Comparison of ENCODE assay signal across 8 cellular contexts in the genomic region with DNA sequence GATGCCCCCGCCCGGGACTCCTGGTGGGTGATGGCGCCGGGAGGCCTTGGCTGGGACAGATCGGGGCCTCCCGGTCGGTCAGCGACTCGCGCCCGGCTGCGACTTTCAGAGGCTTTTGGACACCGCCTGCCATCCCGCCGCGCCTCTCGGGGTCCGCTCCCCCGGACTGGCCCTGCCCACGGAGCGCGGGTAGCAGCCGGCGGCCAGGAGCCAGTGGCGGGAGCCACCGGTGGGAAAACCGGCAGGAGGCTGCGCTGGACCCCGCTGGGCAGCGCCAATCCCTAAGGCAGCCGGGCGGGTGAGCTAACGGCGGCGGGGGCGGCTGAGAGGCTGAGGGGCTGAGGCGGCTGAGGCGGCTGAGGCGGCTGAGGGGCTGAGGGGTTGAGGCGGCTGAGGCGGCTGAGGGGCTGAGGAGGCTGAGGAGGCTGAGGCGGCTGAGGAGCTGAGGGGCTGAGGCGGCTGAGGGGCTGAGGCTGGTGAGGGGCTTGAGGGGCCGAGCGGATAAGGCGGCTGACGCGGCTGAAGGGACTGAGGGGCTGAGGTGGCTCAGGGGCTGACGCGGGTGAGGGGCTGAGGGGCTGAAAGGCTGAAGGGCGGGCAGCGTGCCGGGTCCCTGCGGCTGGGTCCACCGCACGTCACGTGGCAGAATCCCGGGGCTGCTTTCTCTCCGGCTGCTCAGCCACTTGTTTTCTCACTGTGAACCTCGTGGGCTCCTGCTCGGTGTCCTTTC. TPM values are rescaled to one million over a fixed set of nuclear protein-coding genes. Genes with fewer than 3 reads are reported as not detected.
DNase-seq lines count a peak whose midpoint lies in the region; ATAC-seq, FAIRE-seq and TF ChIP-seq lines count a peak whose summit lies in the region.
"Not testable (repeated sequence)": the region's sequence is repeated elsewhere in the genome, so short reads cannot be mapped to it uniquely, and the experiment has no call there.

No MANE protein-coding gene starts in this region.

- ATAC-seq in gastroesophageal sphincter (peak; percentile 48), pancreas (peak; percentile 58 to 88 (median 69))

- not testable (repeated sequence) for TF ChIP-seq POLR2A in gastroesophageal sphincter (IDR thresholded peaks at IDR 0.05); suprapubic skin (IDR thresholded peaks at IDR 0.05)

- H3K27ac Mint-ChIP-seq in CD4-positive, alpha-beta memory T cell; activated T-cell treated with anti-CD3 and anti-CD28 coated beads, Interleukin-2, amount 50 U/mL, for 24 hours: not testable (repeated sequence)

- H3K9me3 ChIP-seq in CD4-positive, alpha-beta memory T cell (ENCODE audit: control insufficient read depth in 1 of 2, low read length in 2 of 2); gastroesophageal sphincter; pancreas; suprapubic skin: not testable (repeated sequence)

- peak overlapping the region in 7 of 8 donors; percentile 54 to 72 (median 61) for H3K4me3 Mint-ChIP-seq in CD4-positive, alpha-beta memory T cell
- H3K4me3 Mint-ChIP-seq in activated T-cell treated with anti-CD3 and anti-CD28 coated beads, Interleukin-2, amount 50 U/mL, for 24 hours: peak overlapping the region; percentile 67

- DNase-seq in CD4-positive, alpha-beta memory T cell: peak in 1 of 5 donors; percentile 4
- peak in 2 of 3 experiments; percentile 23 to 33 for DNase-seq in NCI-H1417 (lab: John Stamatoyannopoulos, UW)
- DNase-seq in activated T-cell treated with anti-CD3 and anti-CD28 coated beads, Interleukin-2, amount 50 U/mL, for 24 hours: peak; percentile 39
- DNase-seq in cerebellar cortex (ENCODE audit: low spot score): peak; percentile 60
- DNase-seq in left kidney (ENCODE audit: low read depth, low spot score): peak; percentile 67
- DNase-seq in pancreas: peak in 2 of 6 donors; percentile 66 to 67
- DNase-seq in suprapubic skin (ENCODE audit: low spot score in 2 of 2): not testable (repeated sequence)

- H3K4me1 ChIP-seq in CD4-positive, alpha-beta memory T cell (ENCODE audit: insufficient read depth, low read length); pancreas; suprapubic skin: not testable (repeated sequence)
- peaks cover 0 to 10% (median 5%) of the 10 kb centered on the region in 3 donors for H3K4me1 ChIP-seq in gastroesophageal sphincter

- WGBS in gastroesophageal sphincter (ENCODE audit: low coverage in 1 of 2), 2 donors: 0 to 2% methylated on average over 7 to 21 of the region's 61 CpGs
- WGBS in pancreas, 2 donors: 2% methylated on average over 47 to 61 of the region's 61 CpGs
- WGBS in suprapubic skin: 7% methylated on average over 32 of the region's 61 CpGs

- intact Hi-C loops in CD4-positive, alpha-beta memory T cell (cut with micrococcal nuclease); pancreas (cut with DNase I): not testable (repeated sequence)

- TF ChIP-seq CTCF in gastroesophageal sphincter (IDR thresholded peaks at IDR 0.05); pancreas (IDR thresholded peaks at IDR 0.05); suprapubic skin (IDR thresholded peaks at IDR 0.05): not testable (repeated sequence)

- not testable (repeated sequence) for FAIRE-seq in pancreas (lab: Jason Lieb, UNC)

- not testable (repeated sequence) for TF ChIP-seq EP300 in gastroesophageal sphincter (IDR thresholded peaks at IDR 0.05); suprapubic skin (IDR thresholded peaks at IDR 0.05)

- CTCF ChIA-PET in CD4-positive, alpha-beta memory T cell (lab: Charles Lee; ENCODE audit: partially characterized antibody): not testable (repeated sequence)

- H3K27me3 Mint-ChIP-seq in CD4-positive, alpha-beta memory T cell: peaks cover 25 to 29% of the 10 kb centered on the region in 2 donors
- H3K27me3 Mint-ChIP-seq in activated T-cell treated with anti-CD3 and anti-CD28 coated beads, Interleukin-2, amount 50 U/mL, for 24 hours: peaks cover 57% of the 10 kb centered on the region

- not testable (repeated sequence) for H3K27ac ChIP-seq in CD4-positive, alpha-beta memory T cell (ENCODE audit: low read depth, low read length); pancreas; suprapubic skin
- H3K27ac ChIP-seq in gastroesophageal sphincter: peak overlapping the region in 1 of 4 donors; percentile 42

- not testable (repeated sequence) for H3K4me1 Mint-ChIP-seq in CD4-positive, alpha-beta memory T cell; activated T-cell treated with anti-CD3 and anti-CD28 coated beads, Interleukin-2, amount 50 U/mL, for 24 hours (ENCODE audit: low read depth)

- POLR2A ChIA-PET in CD4-positive, alpha-beta memory T cell (lab: Charles Lee; ENCODE audit: partially characterized antibody): not testable (repeated sequence)

- not testable (repeated sequence) for H3K27me3 ChIP-seq in CD4-positive, alpha-beta memory T cell (ENCODE audit: insufficient read depth, low read length)
- peaks cover 66% of the 10 kb centered on the region for H3K27me3 ChIP-seq in gastroesophageal sphincter
- peaks cover 0 to 35% (median 8%) of the 10 kb centered on the region in 4 donors for H3K27me3 ChIP-seq in pancreas
- H3K27me3 ChIP-seq in suprapubic skin: peaks cover 42% of the 10 kb centered on the region

- not testable (repeated sequence) for H3K36me3 ChIP-seq in CD4-positive, alpha-beta memory T cell (ENCODE audit: insufficient read depth, low read length); gastroesophageal sphincter; pancreas; suprapubic skin

- H3K4me3 ChIP-seq in CD4-positive, alpha-beta memory T cell (ENCODE audit: low read length in 2 of 2): not testable (repeated sequence)
- H3K4me3 ChIP-seq in gastroesophageal sphincter (peak overlapping the region; percentile 35 to 54), pancreas (peak overlapping the region in 2 of 4 donors; percentile 18 to 40), suprapubic skin (peak overlapping the region; percentile 44)

- not testable (repeated sequence) for H3K36me3 Mint-ChIP-seq in CD4-positive, alpha-beta memory T cell; activated T-cell treated with anti-CD3 and anti-CD28 coated beads, Interleukin-2, amount 50 U/mL, for 24 hours (ENCODE audit: low read depth)

- H3K9me3 Mint-ChIP-seq in CD4-positive, alpha-beta memory T cell; activated T-cell treated with anti-CD3 and anti-CD28 coated beads, Interleukin-2, amount 50 U/mL, for 24 hours: not testable (repeated sequence)

RNA-seq across cellular contexts. Expression of a gene that starts 13.4 kb away (rescaled TPM):
- 10 to 100 TPM; 11.5 to 12.0 TPM for total RNA-seq in CD4-positive, alpha-beta memory T cell
- polyA plus RNA-seq in CD4-positive, alpha-beta memory T cell: 1 to 10 TPM; 1.9 to 3.2 TPM
- total RNA-seq in gastroesophageal sphincter (1 to 10 TPM; 3.0 to 4.4 (median 3.4) TPM), pancreas (1 to 10 TPM; 1.0 to 2.7 (median 1.7) TPM), suprapubic skin (1 to 10 TPM; 2.7 to 5.8 (median 3.3) TPM)
- polyA plus RNA-seq in pancreas: 1 to 10 TPM in 1 of 2 donors, under 1 TPM in 1; 0.27 to 1.2 TPM

RNA-seq across cellular contexts. Expression of a gene that starts 23.0 kb away (rescaled TPM):
- total RNA-seq in CD4-positive, alpha-beta memory T cell: 1 to 10 TPM; 8.4 to 9.9 TPM
- polyA plus RNA-seq in CD4-positive, alpha-beta memory T cell: 1 to 10 TPM in 1 of 2 donors, not detected in 1; 3.2 TPM
- total RNA-seq in gastroesophageal sphincter (10 to 100 TPM in 1 of 4 donors, 1 to 10 TPM in 2, under 1 TPM in 1; 0.67 to 14.4 (median 5.7) TPM), pancreas (10 to 100 TPM in 1 of 6 donors, 1 to 10 TPM in 3, under 1 TPM in 2; 0.28 to 10.3 (median 2.8) TPM), suprapubic skin (1 to 10 TPM; 1.2 to 6.2 (median 2.6) TPM)
- polyA plus RNA-seq in pancreas: 1 to 10 TPM in 1 of 2 donors, under 1 TPM in 1; 0.70 to 2.5 TPM
